ENCODE assay signal across 8 cellular contexts in genomic region chr6:4018194-4019111, GRCh38.
DNase-seq lines count a peak whose midpoint lies in the region; ATAC-seq, FAIRE-seq and TF ChIP-seq lines count a peak whose summit lies in the region.

No MANE protein-coding gene starts in this region.

- peak overlapping the region; percentile 97 for H3K14ac ChIP-seq in H9 (ENCODE audit: insufficient read depth, low read length)

- H3K9ac ChIP-seq in H9 (ENCODE audit: extremely low read depth, insufficient read length, low read length) (peak overlapping the region; percentile 96), Loucy (ENCODE audit: low read depth, low read length, poor library complexity, severe bottlenecking) (peak overlapping the region; percentile 95)

- H2AK5ac ChIP-seq in H9 (ENCODE audit: insufficient read length, low read length) = no peak overlapping the region

- H2BK120ac ChIP-seq in H9 (ENCODE audit: low read depth, low read length, poor library complexity, severe bottlenecking) = no peak overlapping the region

- no peak overlapping the region for H3K23ac ChIP-seq in H9 (ENCODE audit: insufficient read length, low read depth, low read length)

- no peak overlapping the region for H4K8ac ChIP-seq in H9 (replicated peaks; ENCODE audit: insufficient read length, low read depth, low read length)

- FAIRE-seq in G401.6 (lab: Jason Lieb, UNC) = peak; percentile 97

- H3K27me3 ChIP-seq in H9 (ENCODE audit: insufficient read depth, low read length) (no peaks in the 10 kb centered on the region), Loucy (ENCODE audit: insufficient read depth, low read length, poor library complexity, severe bottlenecking) (no peaks in the 10 kb centered on the region), RWPE2 (ENCODE audit: insufficient read depth, poor library complexity, severe bottlenecking) (no peaks in the 10 kb centered on the region)

- H2BK12ac ChIP-seq in H9 (ENCODE audit: insufficient read length, low read depth, low read length) = no peak overlapping the region

- H2BK15ac ChIP-seq in H9 (ENCODE audit: low read depth, low read length) = no peak overlapping the region

- no peak overlapping the region for H3K4ac ChIP-seq in H9 (ENCODE audit: low read depth, low read length)

- H3K4me1 ChIP-seq in H9 (ENCODE audit: insufficient read depth, low read length) (no peaks in the 10 kb centered on the region), Loucy (ENCODE audit: insufficient read depth, low read length, poor library complexity, severe bottlenecking) (peaks cover 35% of the 10 kb centered on the region), RWPE2 (ENCODE audit: insufficient read depth, poor library complexity, severe bottlenecking) (peaks cover 18% of the 10 kb centered on the region)

- no peak overlapping the region for H4K91ac ChIP-seq in H9 (ENCODE audit: insufficient read length, low read depth, low read length)

- H3K4me3 ChIP-seq in Loucy (ENCODE audit: low read length, poor library complexity, severe bottlenecking) (peak overlapping the region; percentile 86), RWPE2 (ENCODE audit: severe bottlenecking) (peak overlapping the region; percentile 62), fibroblast of the aortic adventitia (ENCODE audit: low read depth, low read length) (peak overlapping the region; percentile 91)

- peaks cover 4% of the 10 kb centered on the region for H3K79me1 ChIP-seq in H9 (ENCODE audit: insufficient read depth, low read depth, low read length, poor library complexity, severe bottlenecking)

- TF ChIP-seq CTCF in H9 (conservative IDR thresholded peaks at IDR 0.05) = peak; percentile 46; the same call in 2 of the 3 replicates
- TF ChIP-seq CTCF in Loucy (conservative IDR thresholded peaks at IDR 0.05; ENCODE audit: low read length) = peak; percentile 37
- peak; percentile 38 for TF ChIP-seq CTCF in RWPE2 (IDR thresholded peaks at IDR 0.05; ENCODE audit: poor library complexity, severe bottlenecking)
- TF ChIP-seq CTCF in fibroblast of the aortic adventitia (IDR thresholded peaks at IDR 0.05; ENCODE audit: insufficient read depth, low read length) = peak; percentile 53
- peak; percentile 18 to 40 (median 35) for TF ChIP-seq CTCF in nephron (IDR thresholded peaks at IDR 0.05; ENCODE audit: unreplicated experiment in 3 of 3)

- H3K36me3 Mint-ChIP-seq in H9 (ENCODE audit: insufficient read depth in 1 of 3, low read depth in 3 of 3) = peaks cover 20 to 28% (median 23%) of the 10 kb centered on the region in 3 experiments
- H3K36me3 Mint-ChIP-seq in nephron (ENCODE audit: low read depth) = peaks cover 31% of the 10 kb centered on the region

- H2AFZ ChIP-seq in H9 (ENCODE audit: low read length) (no peak overlapping the region), Loucy (ENCODE audit: low read length) (peak overlapping the region; percentile 87)

- peak overlapping the region; percentile 93 to 97 for H3K4me3 Mint-ChIP-seq in H9
- H3K4me3 Mint-ChIP-seq in nephron = peak overlapping the region; percentile 92 to 96 (median 94)

- peak overlapping the region; percentile 84 for H3K27ac ChIP-seq in H9 (ENCODE audit: insufficient read length, low read depth, low read length)
- peak overlapping the region; percentile 84 for H3K27ac ChIP-seq in RWPE2 (ENCODE audit: poor library complexity, severe bottlenecking)

- no peaks in the 10 kb centered on the region for H3K9me2 ChIP-seq in Loucy (replicated peaks; ENCODE audit: low read depth, low read length)

- peaks cover 21% of the 10 kb centered on the region for H3K79me2 ChIP-seq in H9 (ENCODE audit: insufficient read depth, low read length)
- peaks cover 81% of the 10 kb centered on the region for H3K79me2 ChIP-seq in Loucy (ENCODE audit: insufficient read depth, low read length)

- H3T11ph ChIP-seq in H9 (ENCODE audit: low read length) = no peak overlapping the region

- peaks cover 17% of the 10 kb centered on the region for H3F3A ChIP-seq in Loucy (ENCODE audit: low read depth)

- no peaks in the 10 kb centered on the region for H4K20me1 ChIP-seq in H9 (ENCODE audit: control insufficient read depth, insufficient read depth, insufficient read length)
- peaks cover 20% of the 10 kb centered on the region for H4K20me1 ChIP-seq in Loucy (ENCODE audit: insufficient read depth, low read length, poor library complexity, severe bottlenecking)

- H3K56ac ChIP-seq in H9 (ENCODE audit: insufficient read length, low read depth, low read length) = no peak overlapping the region

- H3K36me3 ChIP-seq in Loucy (ENCODE audit: insufficient read depth, low read length) (no peaks in the 10 kb centered on the region), RWPE2 (ENCODE audit: low read depth) (peaks cover 17% of the 10 kb centered on the region)

- DNase-seq in H9 = peak; percentile 96
- peak; percentile 89 for DNase-seq in RWPE2 (ENCODE audit: low spot score)
- peak; percentile 94 for DNase-seq in activated effector memory CD4-positive, alpha-beta T cell treated with Interleukin-2 at 50 U/mL for 16 hours
- peak; percentile 94 for DNase-seq in fibroblast of the aortic adventitia (ENCODE audit: low read depth)
- peak; percentile 98 for DNase-seq in stimulated activated naive CD8-positive, alpha-beta T cell treated with anti-CD3 and anti-CD28 coated beads, Interleukin-15, Interleukin-2, amounts not matched to agents 100 U/mL and 50 U/mL, for 24 hours

- H2BK20ac ChIP-seq in H9 (ENCODE audit: low read depth, low read length, poor library complexity, severe bottlenecking) = no peak overlapping the region

- H4K5ac ChIP-seq in H9 (ENCODE audit: insufficient read length, low read depth, low read length) = no peak overlapping the region

- ATAC-seq in RWPE2 (ENCODE audit: low read depth) = peak; percentile 59
- peak; percentile 82 for ATAC-seq in stimulated activated naive CD8-positive, alpha-beta T cell treated with anti-CD3 and anti-CD28 coated beads, Interleukin-15, Interleukin-2, amounts not matched to agents 100 U/mL and 50 U/mL, for 24 hours

- H3K4me1 Mint-ChIP-seq in H9 (peaks cover 36 to 41% of the 10 kb centered on the region in 2 experiments), nephron (peaks cover 52% of the 10 kb centered on the region)

- no peaks in the 10 kb centered on the region for H3K9me3 ChIP-seq in H9 (ENCODE audit: control insufficient read depth, low read depth, low read length)
- no peaks in the 10 kb centered on the region for H3K9me3 ChIP-seq in Loucy (ENCODE audit: insufficient read depth, low read depth, low read length)
- no peaks in the 10 kb centered on the region for H3K9me3 ChIP-seq in RWPE2 (ENCODE audit: severe bottlenecking)

- H3K23me2 ChIP-seq in H9 (ENCODE audit: insufficient read length, low read depth, low read length, poor library complexity, severe bottlenecking) = peaks cover 3% of the 10 kb centered on the region

- peak overlapping the region; percentile 96 for H3K18ac ChIP-seq in H9 (ENCODE audit: insufficient read length, low read depth, low read length)

- H3K27me3 Mint-ChIP-seq in H9 (ENCODE audit: low read depth) (no peaks in the 10 kb centered on the region), nephron (ENCODE audit: low read depth) (no peaks in the 10 kb centered on the region)

- WGBS in H9 (ENCODE audit: extremely low coverage, insufficient read length, low lambda C conversion rate) = no CpG with 5 or more reads among the region's 69 CpGs

- no peak overlapping the region for H2BK5ac ChIP-seq in H9 (ENCODE audit: insufficient read length, low read length)

- H3K4me2 ChIP-seq in H9 (ENCODE audit: insufficient read depth, insufficient read length, low read length) (peak overlapping the region; percentile 66), Loucy (ENCODE audit: low read depth, low read length, poor library complexity, severe bottlenecking) (peak overlapping the region; percentile 84)

- peak overlapping the region; percentile 99 to 100 (median 99) for H3K27ac Mint-ChIP-seq in H9
- H3K27ac Mint-ChIP-seq in nephron = peak overlapping the region; percentile 98 to 100 (median 99)

- H3K9me3 Mint-ChIP-seq in H9 (peaks cover 0 to 4% of the 10 kb centered on the region in 2 experiments; a peak in 1 of 5 replicates), nephron (no peaks in the 10 kb centered on the region)

Comparison
In these comparisons a context has a peak if more than half of its experiments do, and no peak if none do; other contexts are left out.
1. Peak in every context shown above with its lines: DNase-seq, ATAC-seq, H3K4me3 ChIP-seq and H3K27ac ChIP-seq.